26 cellular contexts compared by ENCODE assay signal in genomic region chr22:46292727-46293126, GRCh38. TPM values are rescaled to one million over a fixed set of nuclear protein-coding genes. Genes with fewer than 3 reads are reported as not detected.
DNase-seq lines count a peak whose midpoint lies in the region; ATAC-seq, FAIRE-seq and TF ChIP-seq lines count a peak whose summit lies in the region.
"Had no signal": no experiment of that assay in that cellular context is flagged by ENCODE, and none has a peak within 500 bp of the region (broad histone marks: within the 10 kb centered on the region; RNA-seq: fewer than 3 reads in every experiment).

No MANE protein-coding gene starts in this region.

- H3K9ac ChIP-seq in kidney (ENCODE audit: low read length in 2 of 2), result no peak overlapping the region
- H3K9ac ChIP-seq: neural progenitor cell had no signal

- H3K9me2 ChIP-seq in DOHH2 (replicated peaks; ENCODE audit: control insufficient read depth, low read length) (no peaks in the 10 kb centered on the region), OCI-LY7 (ENCODE audit: insufficient read depth, low read length) (no peaks in the 10 kb centered on the region)

- no peak for ATAC-seq in GM19395 (IDR thresholded peaks at IDR 0.05; ENCODE audit: unreplicated experiment)
- no peak for ATAC-seq in HG03469 (IDR thresholded peaks at IDR 0.05; ENCODE audit: unreplicated experiment)
- ATAC-seq: gastrocnemius medialis, psoas muscle, Right ventricle myocardium inferior, T-cell had no signal

- H3K9me3 ChIP-seq in DOHH2 (ENCODE audit: control insufficient read depth, insufficient read depth, low read length) (no peaks in the 10 kb centered on the region), OCI-LY7 (ENCODE audit: low read length) (no peaks in the 10 kb centered on the region), kidney (ENCODE audit: control insufficient read depth in 1 of 2, low read length in 2 of 2) (no peaks in the 10 kb centered on the region), spleen (peaks cover 0 to 15% (median 9%) of the 10 kb centered on the region in 8 donors)
- H3K9me3 ChIP-seq: gastrocnemius medialis, psoas muscle had no signal

- H3K4me3 ChIP-seq in DOHH2 (ENCODE audit: low read length) (peak overlapping the region; percentile 32; the same call in 1 of the 2 replicates), OCI-LY7 (ENCODE audit: low read depth, low read length, poor library complexity, severe bottlenecking) (no peak overlapping the region), kidney (ENCODE audit: low read length in 2 of 2) (no peak overlapping the region), spleen (no peak overlapping the region)
- H3K4me3 ChIP-seq: gastrocnemius medialis, neural progenitor cell, psoas muscle had no signal

- no peak for TF ChIP-seq CTCF in DOHH2 (IDR thresholded peaks at IDR 0.05; ENCODE audit: low read depth, low read length, poor library complexity, severe bottlenecking)
- TF ChIP-seq CTCF in OCI-LY7 (conservative IDR thresholded peaks at IDR 0.05; ENCODE audit: low read length), result no peak
- TF ChIP-seq CTCF in kidney (IDR thresholded peaks at IDR 0.05; ENCODE audit: borderline replicate concordance, extremely low read depth, insufficient read depth), result no peak
- no peak for TF ChIP-seq CTCF in spleen (IDR thresholded peaks at IDR 0.05 in 8 of 11, conservative IDR thresholded peaks at IDR 0.05 in 3 of 11)

- FAIRE-seq in kidney (lab: Jason Lieb, UNC), result no peak
- FAIRE-seq: small intestine had no signal

- H3K27ac ChIP-seq in DOHH2 (ENCODE audit: low read depth, low read length), result peak overlapping the region; percentile 47; the same call in 1 of the 2 replicates
- peak overlapping the region; percentile 65 for H3K27ac ChIP-seq in OCI-LY7 (ENCODE audit: low read depth, low read length, poor library complexity, severe bottlenecking)
- H3K27ac ChIP-seq in kidney (ENCODE audit: low read depth in 2 of 2, low read length in 2 of 2), result peak overlapping the region; percentile 49 to 73
- H3K27ac ChIP-seq in spleen, result peak overlapping the region in 6 of 8 donors; percentile 39 to 78 (median 66)
- H3K27ac ChIP-seq: neural progenitor cell had no signal

- H4K20me1 ChIP-seq in DOHH2 (ENCODE audit: control insufficient read depth, insufficient read depth, low read depth, low read length) (no peaks in the 10 kb centered on the region), OCI-LY7 (ENCODE audit: insufficient read depth, low read length) (no peaks in the 10 kb centered on the region)

- no peak for TF ChIP-seq POLR2A in spleen (IDR thresholded peaks at IDR 0.05)

- CTCF ChIA-PET in OCI-LY7 (lab: Charles Lee; ENCODE audit: unreplicated experiment), result no interaction called here

- H3K79me2 ChIP-seq in DOHH2 (ENCODE audit: control insufficient read depth, low read length) (peaks cover 20% of the 10 kb centered on the region), OCI-LY7 (ENCODE audit: insufficient read depth, low read depth, low read length) (peaks cover 8% of the 10 kb centered on the region)

- 44 to 90% (median 85%) methylated on average over 3 to 14 of the region's 14 CpGs for WGBS in spleen, 5 donors

- POLR2A ChIA-PET in OCI-LY7 (lab: Charles Lee), result no interaction called here

- peak overlapping the region; percentile 75; the same call in 1 of the 2 replicates for H2AFZ ChIP-seq in OCI-LY7 (ENCODE audit: low read length)
- H2AFZ ChIP-seq: neural progenitor cell had no signal

- no peaks in the 10 kb centered on the region for H3K27me3 ChIP-seq in DOHH2 (ENCODE audit: control insufficient read depth, low read length)
- H3K27me3 ChIP-seq in spleen (replicated peaks in 1 of 7), result peaks cover 0 to 5% (median 0%) of the 10 kb centered on the region in 7 donors
- H3K27me3 ChIP-seq: gastrocnemius medialis, neural progenitor cell had no signal

- intact Hi-C loops in OCI-LY7 (cut with micrococcal nuclease; ENCODE audit: unreplicated experiment) (loop anchor here (10.0 kb wide), 1 partner anchor 258 kb away; no protein-coding TSS in a partner anchor), kidney (cut with DNase I) (no loop called here), spleen (cut with DNase I; ENCODE audit: low total_unique reads) (no loop called here)

- peaks cover 6% of the 10 kb centered on the region for H3F3A ChIP-seq in DOHH2 (ENCODE audit: control insufficient read depth, insufficient read depth)

- H3K4me2 ChIP-seq in DOHH2 (ENCODE audit: low read length) (peak overlapping the region; percentile 56), OCI-LY7 (ENCODE audit: low read length) (peak overlapping the region; percentile 61)
- H3K4me2 ChIP-seq: neural progenitor cell had no signal

- DNase-seq in OCI-LY7 (ENCODE audit: low spot score) (no peak), kidney (no peak), spleen (peak; percentile 85), NCI-H345 (lab: John Stamatoyannopoulos, UW) (no peak), NCI-H2196 (lab: John Stamatoyannopoulos, UW; ENCODE audit: unreplicated experiment) (no peak)
- DNase-seq: activated CD4-positive, alpha-beta T cell treated with anti-CD3 and anti-CD28 coated beads for 48 hours; activated gamma-delta T cell; COR-L47; gastrocnemius medialis; HCEC 1CT; kidney glomerular epithelial cell; NCI-H1092 treated with DMSO at 0.1 percent for 48 hours; NCI-H2029 treated with DMSO at 0.1 percent for 48 hours; NCI-H524; psoas muscle; small intestine; stimulated activated CD4-positive, alpha-beta T cell treated with anti-CD3 and anti-CD28 coated beads, Interleukin-2, amount 100 ng/mL, for 48 hours; T-cell had no signal

- H3K36me3 ChIP-seq in DOHH2 (ENCODE audit: control insufficient read depth, low read length), result peaks cover 10% of the 10 kb centered on the region
- H3K36me3 ChIP-seq in OCI-LY7 (ENCODE audit: insufficient read depth, low read length), result no peaks in the 10 kb centered on the region
- peaks cover 4 to 35% of the 10 kb centered on the region in 2 donors for H3K36me3 ChIP-seq in kidney (ENCODE audit: control insufficient read depth in 1 of 2, insufficient read depth in 2 of 2, low read length in 2 of 2)
- H3K36me3 ChIP-seq in spleen, result peaks cover 0 to 57% (median 20%) of the 10 kb centered on the region in 6 donors
- H3K36me3 ChIP-seq: neural progenitor cell had no signal

- H3K4me1 ChIP-seq in DOHH2 (ENCODE audit: control insufficient read depth, low read length), result peaks cover 55% of the 10 kb centered on the region
- peaks cover 50% of the 10 kb centered on the region for H3K4me1 ChIP-seq in OCI-LY7 (ENCODE audit: insufficient read depth, low read length, poor library complexity, severe bottlenecking)
- H3K4me1 ChIP-seq in kidney (ENCODE audit: control insufficient read depth in 1 of 2, insufficient read depth in 1 of 2, low read depth in 1 of 2, low read length in 2 of 2), result peaks cover 6 to 12% of the 10 kb centered on the region in 2 donors
- H3K4me1 ChIP-seq in spleen, result peaks cover 28 to 78% (median 61%) of the 10 kb centered on the region in 6 donors

- no TSS peak for BruUV-seq in OCI-LY7 (replicated peaks; lab: Mats Ljungman, UMichigan)

RNA-seq across cellular contexts. Expression of gene GTSE1, which starts 3.9 kb away (rescaled TPM):
- total RNA-seq in OCI-LY7 (2014; rRNA removed; shearing (Covaris generic)), result 54.7 and 56.0 TPM in 2 replicates
- total RNA-seq in OCI-LY7 (2022) (109 and 114 TPM in 2 replicates), kidney (0.94 TPM), spleen (1 to 10 TPM; 1.3 to 5.2 (median 3.2) TPM)
- polyA plus RNA-seq in kidney (ENCODE audit: insufficient read depth, low read depth, low replicate concordance) (0.41 TPM), spleen (1 to 10 TPM; 1.3 to 4.9 (median 2.8) TPM)

RNA-seq across cellular contexts. Expression of gene TTC38, which starts 24.9 kb away (rescaled TPM):
- 0.21 and 0.44 TPM in 2 replicates for total RNA-seq in OCI-LY7 (2014; rRNA removed; shearing (Covaris generic))
- total RNA-seq in OCI-LY7 (2022) (2.4 and 2.7 TPM in 2 replicates), kidney (41.3 TPM), spleen (10 to 100 TPM; 32.5 to 51.9 (median 34.7) TPM)
- polyA plus RNA-seq in kidney (ENCODE audit: insufficient read depth, low read depth, low replicate concordance) (100 TPM), spleen (10 to 100 TPM; 13.8 to 21.4 (median 15.2) TPM)

RNA-seq across cellular contexts. Expression of gene PKDREJ, which starts 29.6 kb away (rescaled TPM):
- not detected in 2 replicates for total RNA-seq in OCI-LY7 (2014; rRNA removed; shearing (Covaris generic))
- not detected in 2 replicates for total RNA-seq in OCI-LY7 (2022)
- total RNA-seq in kidney, result 0.06 TPM
- polyA plus RNA-seq in kidney (ENCODE audit: insufficient read depth, low read depth, low replicate concordance), result 0.15 TPM
- under 1 TPM in 1 of 7 donors, not detected in 6; 0.06 TPM for total RNA-seq in spleen
- under 1 TPM in 2 of 3 donors, not detected in 1; 0.02 TPM for polyA plus RNA-seq in spleen
- total RNA-seq: Daoy, gastrocnemius medialis, HT-29, LHCN-M2, psoas muscle, T-cell had no signal

RNA-seq across cellular contexts. Expression of gene CDPF1, which starts 42.6 kb away (rescaled TPM):
- total RNA-seq in OCI-LY7 (2014; rRNA removed; shearing (Covaris generic)), result 17.4 and 22.7 TPM in 2 replicates
- total RNA-seq in OCI-LY7 (2022) (15.4 and 19.4 TPM in 2 replicates), kidney (10.2 TPM), spleen (10 to 100 TPM in 2 of 7 donors, 1 to 10 TPM in 5; 7.7 to 12.7 (median 8.8) TPM)
- polyA plus RNA-seq in kidney (ENCODE audit: insufficient read depth, low read depth, low replicate concordance) (13.3 TPM), spleen (10 to 100 TPM; 16.3 to 19.6 (median 18.4) TPM)

RNA-seq across cellular contexts. Expression of gene TRMU, which starts 42.8 kb away (rescaled TPM):
- total RNA-seq in OCI-LY7 (2014; rRNA removed; shearing (Covaris generic)), result 73.6 and 88.2 TPM in 2 replicates
- total RNA-seq in OCI-LY7 (2022), result 109 and 121 TPM in 2 replicates
- 40.5 TPM for total RNA-seq in kidney
- 41.1 TPM for polyA plus RNA-seq in kidney (ENCODE audit: insufficient read depth, low read depth, low replicate concordance)
- 10 to 100 TPM; 43.1 to 59.6 (median 49.8) TPM for total RNA-seq in spleen
- 10 to 100 TPM; 23.7 to 32.4 (median 25.0) TPM for polyA plus RNA-seq in spleen

Comparison
In these comparisons a context has a peak if more than half of its experiments do, and no peak if none do; other contexts are left out.
1. RNA of gene GTSE1, which starts 3.9 kb away (total RNA-seq): 54.7 to 114 TPM in OCI-LY7; 1.3 to 5.2 TPM in spleen and 0.94 TPM in kidney (single experiment); every median in the first group is over 4 times any median in the second.
2. RNA of gene TTC38, which starts 24.9 kb away (total RNA-seq): 41.3 TPM in kidney (single experiment) and 32.5 to 51.9 TPM in spleen; 0.21 to 2.7 TPM in OCI-LY7; every median in the first group is over 4 times any median in the second.
3. Peak in every context shown above with its lines, with median percentiles within 50 percentile points of each other: H3K27ac ChIP-seq.